ENCODE assay signal across 13 cellular contexts in genomic region chr7:84274029-84274638, GRCh38.
DNase-seq lines count a peak whose midpoint lies in the region; ATAC-seq and TF ChIP-seq lines count a peak whose summit lies in the region.
"Had no signal": no experiment of that assay in that cellular context is flagged by ENCODE, and none has a peak within 500 bp of the region (broad histone marks: within the 10 kb centered on the region; RNA-seq: fewer than 3 reads in every experiment).

No MANE protein-coding gene starts in this region.

- no TSS peak for BruUV-seq in Panc1 (replicated peaks; lab: Mats Ljungman, UMichigan)

- H3K9me3 ChIP-seq in Panc1 (ENCODE audit: control insufficient read depth, insufficient read depth, low read depth, low read length), result no peaks in the 10 kb centered on the region
- no peaks in the 10 kb centered on the region for H3K9me3 ChIP-seq in CD8-positive, alpha-beta memory T cell (ENCODE audit: low read length)

- H3K4me1 Mint-ChIP-seq in CD8-positive, alpha-beta memory T cell, result no peaks in the 10 kb centered on the region

- H3K4me3 ChIP-seq in Panc1 (ENCODE audit: low read depth in 2 of 2, low read length in 2 of 2), result 0 out of 4 replicates have a peak overlapping the region, but pooled peaks of 1 of the 2 experiments have one; percentile 6
- H3K4me3 ChIP-seq in CD8-positive, alpha-beta memory T cell (ENCODE audit: low read length), result no peak overlapping the region
- H3K4me3 ChIP-seq: stomach had no signal

- intact Hi-C loops in Panc1 (cut with micrococcal nuclease; ENCODE audit: unreplicated experiment), result no loop called here

- no peak overlapping the region for H3K27ac Mint-ChIP-seq in CD8-positive, alpha-beta memory T cell

- peaks cover 4% of the 10 kb centered on the region; the same call in 1 of the 2 replicates for H3K4me1 ChIP-seq in Panc1 (ENCODE audit: control insufficient read depth, insufficient read depth, low read length)
- no peaks in the 10 kb centered on the region for H3K4me1 ChIP-seq in CD8-positive, alpha-beta memory T cell (ENCODE audit: insufficient read depth, low read length)

- CTCF ChIA-PET in Panc1 (lab: Charles Lee), result no interaction called here
- CTCF ChIA-PET in CD8-positive, alpha-beta memory T cell (lab: Charles Lee), result no interaction called here

- H3K4me3 Mint-ChIP-seq in CD8-positive, alpha-beta memory T cell, result no peak overlapping the region

- H3K36me3 ChIP-seq in Panc1 (ENCODE audit: control insufficient read depth, insufficient read depth, low read length), result no peaks in the 10 kb centered on the region
- H3K36me3 ChIP-seq in CD8-positive, alpha-beta memory T cell (ENCODE audit: insufficient read depth, low read length), result no peaks in the 10 kb centered on the region
- H3K36me3 ChIP-seq: stomach had no signal

- peaks cover 0 to 24% (median 6%) of the 10 kb centered on the region in 5 donors for H3K9me3 Mint-ChIP-seq in CD8-positive, alpha-beta memory T cell

- in situ Hi-C loops in Panc1 (cut with HindIII; ENCODE audit: low pct_unique_long_range_greater_than_20kb, low sequenced_read_pairs), result no loop called here

- TF ChIP-seq CTCF in Panc1 (IDR thresholded peaks at IDR 0.05), result no peak

- peak; percentile 6 for DNase-seq in NCI-H2107 (lab: John Stamatoyannopoulos, UW)
- no peak for DNase-seq in NCI-H2107 treated with DMSO at 0.1 percent for 48 hours (lab: John Stamatoyannopoulos, UW; ENCODE audit: unreplicated experiment)
- DNase-seq in Panc1 (ENCODE audit: low read depth, low spot score), result no peak
- peak; percentile 31 for DNase-seq in fibroblast of peridontal ligament (ENCODE audit: extremely low read depth)
- peak; percentile 48 for DNase-seq in renal cortical epithelial cell (ENCODE audit: low read depth)
- DNase-seq in NCI-H187 treated with DMSO at 0.1 percent for 48 hours (lab: John Stamatoyannopoulos, UW), result no peak
- DNase-seq in CD8-positive, alpha-beta memory T cell, result no peak
- DNase-seq: 8988T, activated gamma-delta T cell treated with Interleukin-2 at 50 U/mL for 16 hours, left ventricle myocardium superior, NCI-H2081 treated with DMSO at 0.1 percent for 48 hours, stomach had no signal

- no peaks in the 10 kb centered on the region for H3K27me3 ChIP-seq in Panc1 (ENCODE audit: control insufficient read depth, insufficient read depth, low read length)
- H3K27me3 ChIP-seq in CD8-positive, alpha-beta memory T cell (ENCODE audit: insufficient read depth, low read length, poor library complexity, severe bottlenecking), result no peaks in the 10 kb centered on the region
- H3K27me3 ChIP-seq: stomach had no signal

- no peaks in the 10 kb centered on the region for H3K27me3 Mint-ChIP-seq in CD8-positive, alpha-beta memory T cell

- H3K27ac ChIP-seq in Panc1 (ENCODE audit: low read length), result peak overlapping the region; percentile 7; the same call in 1 of the 2 replicates
- no peak overlapping the region for H3K27ac ChIP-seq in CD8-positive, alpha-beta memory T cell (ENCODE audit: low read depth, low read length)
- H3K27ac ChIP-seq: stomach had no signal

- POLR2A ChIA-PET in Panc1 (lab: Charles Lee), result no interaction called here
- POLR2A ChIA-PET in CD8-positive, alpha-beta memory T cell (lab: Charles Lee), result no interaction called here

- no peaks in the 10 kb centered on the region for H3K36me3 Mint-ChIP-seq in CD8-positive, alpha-beta memory T cell

- no peak for ATAC-seq in Panc1
- ATAC-seq in GM18873 (IDR thresholded peaks at IDR 0.05; ENCODE audit: low FRiP score, unreplicated experiment), result no peak
- ATAC-seq: left ventricle myocardium superior had no signal

Comparison
In these comparisons a context has a peak if more than half of its experiments do, and no peak if none do; other contexts are left out.
1. DNase-seq: peak in NCI-H2107 (single experiment), fibroblast of peridontal ligament (single experiment) and renal cortical epithelial cell (single experiment); none in NCI-H2107 treated with DMSO at 0.1 percent for 48 hours (single experiment), Panc1 (single experiment), NCI-H187 treated with DMSO at 0.1 percent for 48 hours (single experiment) and CD8-positive, alpha-beta memory T cell (0 of 5).